ENCODE assay signal across 12 cellular contexts in the genomic region with DNA sequence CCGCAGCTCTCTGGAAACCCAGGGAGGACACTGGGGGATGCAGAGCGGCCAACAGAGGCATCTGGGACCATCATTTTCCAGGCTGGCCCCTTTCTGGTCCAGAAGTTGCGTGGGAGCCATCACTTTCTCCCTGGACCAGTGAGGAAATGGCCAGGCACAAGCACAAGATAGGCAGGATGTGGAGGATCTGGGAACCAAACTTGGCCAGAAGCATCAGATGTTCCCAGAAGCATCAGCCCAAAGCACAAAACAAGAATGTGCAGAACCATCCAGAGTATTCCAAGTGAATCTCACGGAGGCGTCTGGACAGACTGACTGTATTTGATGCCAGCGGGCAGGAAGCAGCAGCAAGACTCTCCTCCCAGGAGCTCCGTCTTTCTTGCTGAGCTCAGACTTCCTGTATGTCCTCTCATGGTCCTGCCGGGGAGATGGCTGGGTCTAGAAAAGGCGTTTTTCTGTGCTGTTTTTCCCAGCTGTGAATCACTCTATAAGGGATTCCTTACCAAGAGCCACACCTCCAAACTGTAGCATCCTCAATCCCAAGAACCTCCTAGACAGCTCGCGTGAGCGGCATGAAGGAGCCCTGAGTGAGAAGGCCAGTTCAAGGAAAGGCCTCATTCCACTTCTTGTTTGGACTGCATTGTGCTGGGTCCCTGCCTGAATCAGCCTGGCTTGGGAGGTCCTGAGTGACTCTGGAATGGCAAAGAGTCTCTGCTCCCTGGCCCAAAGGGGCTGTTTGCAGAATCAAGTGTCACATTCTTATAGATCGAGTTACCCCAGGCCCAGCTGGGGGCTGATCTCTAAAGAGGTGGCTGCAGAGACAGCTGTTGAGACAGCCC. TPM values are rescaled to one million over a fixed set of nuclear protein-coding genes. Genes with fewer than 3 reads are reported as not detected.
DNase-seq lines count a peak whose midpoint lies in the region; TF ChIP-seq lines count a peak whose summit lies in the region.
"Had no signal": no experiment of that assay in that cellular context is flagged by ENCODE, and none has a peak within 500 bp of the region (broad histone marks: within the 10 kb centered on the region; RNA-seq: fewer than 3 reads in every experiment).

No MANE protein-coding gene starts in this region.

- no peaks in the 10 kb centered on the region for H4K20me1 ChIP-seq in neural progenitor cell (ENCODE audit: low read depth)

- no peaks in the 10 kb centered on the region for H3K36me3 ChIP-seq in neural progenitor cell

- H3K4me3 ChIP-seq in fibroblast of pulmonary artery (replicated peaks; ENCODE audit: low read depth, low read length) (no peak overlapping the region), neural progenitor cell (no peak overlapping the region)

- no peak overlapping the region for H3K4me3 Mint-ChIP-seq in neural progenitor cell

- H3K9ac ChIP-seq in neural progenitor cell: no peak overlapping the region

- peaks cover 8% of the 10 kb centered on the region for H3F3A ChIP-seq in neural progenitor cell (ENCODE audit: low read depth)

- H3K4me1 ChIP-seq in neural progenitor cell: peaks cover 27% of the 10 kb centered on the region

- H3K27ac Mint-ChIP-seq in neural progenitor cell: no peak overlapping the region

- intact Hi-C loops in head of caudate nucleus (cut with DNase I): no loop called here

- H3K27me3 ChIP-seq in neural progenitor cell: no peaks in the 10 kb centered on the region

- TF ChIP-seq CTCF in RWPE1 (conservative IDR thresholded peaks at IDR 0.05; ENCODE audit: low read depth): no peak
- TF ChIP-seq CTCF in fibroblast of pulmonary artery (IDR thresholded peaks at IDR 0.05; ENCODE audit: low read length, missing control alignments): no peak
- TF ChIP-seq CTCF in neural progenitor cell (IDR thresholded peaks at IDR 0.05): no peak

- peaks cover 2% of the 10 kb centered on the region for H3K27me3 Mint-ChIP-seq in neural progenitor cell (ENCODE audit: insufficient read depth, low read depth)

- DNase-seq in AG08396 (ENCODE audit: low spot score) (peak; percentile 74), RWPE1 (ENCODE audit: low spot score) (no peak), fibroblast of pulmonary artery (ENCODE audit: low read depth) (peak; percentile 51), neural progenitor cell (ENCODE audit: low spot score) (peak; percentile 53), hepatic stellate cell (ENCODE audit: low spot score) (no peak), NCI-H524 treated with DMSO at 0.1 percent for 48 hours (lab: John Stamatoyannopoulos, UW) (no peak), head of caudate nucleus (no peak), GF-D8 (lab: John Stamatoyannopoulos, UW) (no peak)
- DNase-seq: activated CD4-positive, alpha-beta T cell treated with anti-CD3 and anti-CD28 coated beads for 1 hour; Karpas-422; left colon; stimulated activated CD4-positive, alpha-beta T cell treated with anti-CD3 and anti-CD28 coated beads, Interleukin-4, amount 100 ng/mL, for 1 hour had no signal

- H3K4me2 ChIP-seq in neural progenitor cell: no peak overlapping the region

- no peaks in the 10 kb centered on the region for H3K9me3 ChIP-seq in neural progenitor cell (ENCODE audit: low read depth)

- no peaks in the 10 kb centered on the region for H3K9me3 Mint-ChIP-seq in neural progenitor cell

- H3K27ac ChIP-seq in RWPE1: peak overlapping the region; percentile 34; the same call in 1 of the 2 replicates
- H3K27ac ChIP-seq in neural progenitor cell: peak overlapping the region; percentile 31

- peaks cover 42% of the 10 kb centered on the region for H3K4me1 Mint-ChIP-seq in neural progenitor cell

- POLR2A ChIA-PET in RWPE1 (lab: Yijun Ruan, JAX; ENCODE audit: low non-redundant PET): no interaction called here

- H3K36me3 Mint-ChIP-seq in neural progenitor cell: peaks cover 11% of the 10 kb centered on the region

- H2AFZ ChIP-seq in neural progenitor cell (replicated peaks): no peak overlapping the region

- no peaks in the 10 kb centered on the region for H3K79me2 ChIP-seq in neural progenitor cell (ENCODE audit: low read depth)

- CTCF ChIA-PET in RWPE1 (lab: Yijun Ruan, JAX): interaction anchor here (1.1 kb wide), 1 partner anchor 59 kb away, joined by 4 read pairs; no protein-coding TSS in a partner anchor

RNA-seq across cellular contexts. Expression of a gene that starts 49.5 kb away (rescaled TPM):
- 6.2 and 22.1 TPM in 2 replicates for total RNA-seq in neural progenitor cell (ENCODE audit: low replicate concordance)

Comparison
In these comparisons a context has a peak if more than half of its experiments do, and no peak if none do; other contexts are left out.
1. DNase-seq: peak in AG08396 (single experiment), fibroblast of pulmonary artery (single experiment) and neural progenitor cell (single experiment); none in RWPE1 (single experiment), hepatic stellate cell (single experiment), NCI-H524 treated with DMSO at 0.1 percent for 48 hours (single experiment), head of caudate nucleus (0 of 42) and GF-D8 (single experiment).